ENCODE assay signal across 21 cellular contexts in the genomic region with DNA sequence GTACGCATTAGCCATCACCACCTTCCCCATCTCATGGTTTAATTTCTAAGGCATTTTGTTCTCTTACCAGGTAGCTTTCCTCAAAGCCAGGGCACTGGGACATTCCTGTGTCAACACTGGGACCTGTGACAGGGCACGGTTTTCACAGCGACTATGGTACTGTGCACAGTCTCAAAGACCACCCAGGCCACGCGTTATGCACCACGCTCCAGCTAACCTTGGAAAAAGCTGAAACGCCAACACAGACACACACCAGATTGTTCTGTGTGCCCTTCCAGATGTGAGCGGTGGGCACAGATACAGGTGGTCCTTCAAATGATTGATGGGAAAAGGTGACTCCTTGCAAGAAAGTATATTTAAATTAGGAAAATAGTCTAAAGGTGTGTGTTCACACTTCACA.
DNase-seq lines count a peak whose midpoint lies in the region; ATAC-seq lines count a peak whose summit lies in the region.
"Had no signal": no experiment of that assay in that cellular context is flagged by ENCODE, and none has a peak within 500 bp of the region (broad histone marks: within the 10 kb centered on the region; RNA-seq: fewer than 3 reads in every experiment).

No MANE protein-coding gene starts in this region.

- POLR2A ChIA-PET in activated CD4-positive, alpha-beta memory T cell treated with anti-CD3 and anti-CD28 coated beads, Interleukin-2, amount 10 ng/mL, durations not matched to agents 7 days and 5 days (lab: Charles Lee), result no interaction called here
- POLR2A ChIA-PET in activated CD4-positive, alpha-beta memory T cell treated with anti-CD3 and anti-CD28 coated beads for 36 hours (lab: Charles Lee), result no interaction called here

- H3K27me3 ChIP-seq in MG63, result no peaks in the 10 kb centered on the region
- H3K27me3 ChIP-seq: SJCRH30 had no signal

- H3K9me3 Mint-ChIP-seq in activated CD4-positive, alpha-beta memory T cell treated with anti-CD3 and anti-CD28 coated beads, Interleukin-2, amount 10 ng/mL, durations not matched to agents 7 days and 5 days, result no peaks in the 10 kb centered on the region
- no peaks in the 10 kb centered on the region for H3K9me3 Mint-ChIP-seq in activated CD4-positive, alpha-beta memory T cell treated with anti-CD3 and anti-CD28 coated beads for 36 hours
- H3K9me3 Mint-ChIP-seq in stimulated activated effector memory CD8-positive, alpha-beta T cell treated with anti-CD3 and anti-CD28 coated beads, Interleukin-12 subunit alpha, Interleukin-12 subunit beta, amount 100 ng/mL, for 72 hours, result no peaks in the 10 kb centered on the region
- H3K9me3 Mint-ChIP-seq: CD14-positive monocyte; CD8-positive, alpha-beta memory T cell had no signal

- no peaks in the 10 kb centered on the region for H3K4me1 Mint-ChIP-seq in activated CD4-positive, alpha-beta memory T cell treated with anti-CD3 and anti-CD28 coated beads, Interleukin-2, amount 10 ng/mL, durations not matched to agents 7 days and 5 days
- H3K4me1 Mint-ChIP-seq in activated CD4-positive, alpha-beta memory T cell treated with anti-CD3 and anti-CD28 coated beads for 36 hours (ENCODE audit: low read depth), result no peaks in the 10 kb centered on the region
- no peaks in the 10 kb centered on the region for H3K4me1 Mint-ChIP-seq in stimulated activated effector memory CD8-positive, alpha-beta T cell treated with anti-CD3 and anti-CD28 coated beads, Interleukin-12 subunit alpha, Interleukin-12 subunit beta, amount 100 ng/mL, for 72 hours
- H3K4me1 Mint-ChIP-seq: CD14-positive monocyte; CD8-positive, alpha-beta memory T cell had no signal

- intact Hi-C loops in activated CD4-positive, alpha-beta memory T cell treated with anti-CD3 and anti-CD28 coated beads for 36 hours (cut with micrococcal nuclease), result no loop called here

- CTCF ChIA-PET in activated CD4-positive, alpha-beta memory T cell treated with anti-CD3 and anti-CD28 coated beads, Interleukin-2, amount 10 ng/mL, durations not matched to agents 7 days and 5 days (lab: Charles Lee), result interaction anchor here (1.5 kb wide), 1 partner anchor 25 kb away, joined by 4 read pairs; no protein-coding TSS in a partner anchor
- CTCF ChIA-PET in activated CD4-positive, alpha-beta memory T cell treated with anti-CD3 and anti-CD28 coated beads for 36 hours (lab: Charles Lee), result interaction anchor here (1.6 kb wide), 1 partner anchor 25 kb away, joined by 5 read pairs; no protein-coding TSS in a partner anchor

- H3K36me3 Mint-ChIP-seq in activated CD4-positive, alpha-beta memory T cell treated with anti-CD3 and anti-CD28 coated beads, Interleukin-2, amount 10 ng/mL, durations not matched to agents 7 days and 5 days (ENCODE audit: low read depth), result no peaks in the 10 kb centered on the region
- no peaks in the 10 kb centered on the region for H3K36me3 Mint-ChIP-seq in activated CD4-positive, alpha-beta memory T cell treated with anti-CD3 and anti-CD28 coated beads for 36 hours
- H3K36me3 Mint-ChIP-seq in stimulated activated effector memory CD8-positive, alpha-beta T cell treated with anti-CD3 and anti-CD28 coated beads, Interleukin-12 subunit alpha, Interleukin-12 subunit beta, amount 100 ng/mL, for 72 hours, result no peaks in the 10 kb centered on the region
- H3K36me3 Mint-ChIP-seq: CD14-positive monocyte; CD8-positive, alpha-beta memory T cell had no signal

- H3K4me3 ChIP-seq in MG63, result no peak overlapping the region
- H3K4me3 ChIP-seq: K562, SJCRH30 had no signal

- DNase-seq in activated CD4-positive, alpha-beta memory T cell treated with anti-CD3 and anti-CD28 coated beads, Interleukin-2, amount 10 ng/mL, durations not matched to agents 7 days and 5 days, result peak; percentile 10
- DNase-seq in activated CD4-positive, alpha-beta memory T cell treated with anti-CD3 and anti-CD28 coated beads for 36 hours, result no peak
- DNase-seq in D341Med (ENCODE audit: low spot score) (peak; percentile 8), left lobe of liver (ENCODE audit: low spot score) (peak; percentile 28), MG63 (no peak), SIG-M5 treated with dmso at 0.1 percent for 504 hours (lab: John Stamatoyannopoulos, UW; ENCODE audit: unreplicated experiment) (no peak)
- no peak for DNase-seq in stimulated activated effector memory CD8-positive, alpha-beta T cell treated with anti-CD3 and anti-CD28 coated beads, Interleukin-12 subunit alpha, Interleukin-12 subunit beta, amount 100 ng/mL, for 72 hours (ENCODE audit: low spot score in 2 of 2)
- DNase-seq: BE2C; CD8-positive, alpha-beta memory T cell; DMS79 treated with DMSO at 0.1 percent for 48 hours; GF-D8; Kasumi-1; NCI-H1105 treated with DMSO at 0.1 percent for 48 hours; NCI-H146; NCI-H1930; NCI-H2107; NCI-H524; NCI-H748 treated with DMSO at 0.1 percent for 48 hours; SJCRH30 had no signal

- H3K27ac Mint-ChIP-seq in activated CD4-positive, alpha-beta memory T cell treated with anti-CD3 and anti-CD28 coated beads, Interleukin-2, amount 10 ng/mL, durations not matched to agents 7 days and 5 days, result no peak overlapping the region
- H3K27ac Mint-ChIP-seq in activated CD4-positive, alpha-beta memory T cell treated with anti-CD3 and anti-CD28 coated beads for 36 hours, result no peak overlapping the region
- no peak overlapping the region for H3K27ac Mint-ChIP-seq in stimulated activated effector memory CD8-positive, alpha-beta T cell treated with anti-CD3 and anti-CD28 coated beads, Interleukin-12 subunit alpha, Interleukin-12 subunit beta, amount 100 ng/mL, for 72 hours
- H3K27ac Mint-ChIP-seq: CD14-positive monocyte; CD8-positive, alpha-beta memory T cell had no signal

- no peak overlapping the region for H3K4me3 Mint-ChIP-seq in activated CD4-positive, alpha-beta memory T cell treated with anti-CD3 and anti-CD28 coated beads, Interleukin-2, amount 10 ng/mL, durations not matched to agents 7 days and 5 days
- H3K4me3 Mint-ChIP-seq in activated CD4-positive, alpha-beta memory T cell treated with anti-CD3 and anti-CD28 coated beads for 36 hours, result no peak overlapping the region
- no peak overlapping the region for H3K4me3 Mint-ChIP-seq in stimulated activated effector memory CD8-positive, alpha-beta T cell treated with anti-CD3 and anti-CD28 coated beads, Interleukin-12 subunit alpha, Interleukin-12 subunit beta, amount 100 ng/mL, for 72 hours
- H3K4me3 Mint-ChIP-seq: CD14-positive monocyte; CD8-positive, alpha-beta memory T cell had no signal

- no peaks in the 10 kb centered on the region for H3K9me3 ChIP-seq in MG63
- H3K9me3 ChIP-seq: BE2C, SJCRH30 had no signal

- peaks cover 2% of the 10 kb centered on the region for H3K27me3 Mint-ChIP-seq in activated CD4-positive, alpha-beta memory T cell treated with anti-CD3 and anti-CD28 coated beads, Interleukin-2, amount 10 ng/mL, durations not matched to agents 7 days and 5 days
- H3K27me3 Mint-ChIP-seq in activated CD4-positive, alpha-beta memory T cell treated with anti-CD3 and anti-CD28 coated beads for 36 hours, result no peaks in the 10 kb centered on the region
- H3K27me3 Mint-ChIP-seq: CD8-positive, alpha-beta memory T cell had no signal

- no peaks in the 10 kb centered on the region for H3K36me3 ChIP-seq in MG63
- H3K36me3 ChIP-seq: BE2C, SJCRH30 had no signal

- ATAC-seq in left lobe of liver, result no peak
- ATAC-seq in stimulated activated effector memory CD8-positive, alpha-beta T cell treated with anti-CD3 and anti-CD28 coated beads, Interleukin-12 subunit alpha, Interleukin-12 subunit beta, amount 100 ng/mL, for 72 hours, result peak; percentile 21
- ATAC-seq: K562 had no signal

Comparison
In these comparisons a context has a peak if more than half of its experiments do, and no peak if none do; other contexts are left out.
1. DNase-seq: peak in activated CD4-positive, alpha-beta memory T cell treated with anti-CD3 and anti-CD28 coated beads, Interleukin-2, amount 10 ng/mL, durations not matched to agents 7 days and 5 days (single experiment), D341Med (single experiment) and left lobe of liver (single experiment); none in activated CD4-positive, alpha-beta memory T cell treated with anti-CD3 and anti-CD28 coated beads for 36 hours (single experiment), stimulated activated effector memory CD8-positive, alpha-beta T cell treated with anti-CD3 and anti-CD28 coated beads, Interleukin-12 subunit alpha, Interleukin-12 subunit beta, amount 100 ng/mL, for 72 hours (0 of 2), MG63 (single experiment) and SIG-M5 treated with dmso at 0.1 percent for 504 hours (single experiment).